20 cellular contexts compared by ENCODE assay signal in genomic region chr1:11529330-11529729, GRCh38. TPM values are rescaled to one million over a fixed set of nuclear protein-coding genes. Genes with fewer than 3 reads are reported as not detected.
DNase-seq lines count a peak whose midpoint lies in the region; FAIRE-seq and TF ChIP-seq lines count a peak whose summit lies in the region.
"Had no signal": no experiment of that assay in that cellular context is flagged by ENCODE, and none has a peak within 500 bp of the region (broad histone marks: within the 10 kb centered on the region; RNA-seq: fewer than 3 reads in every experiment).

No MANE protein-coding gene starts in this region.

- POLR2A ChIA-PET in activated CD4-positive, alpha-beta memory T cell treated with anti-CD3 and anti-CD28 coated beads for 36 hours (lab: Charles Lee): no interaction called here
- POLR2A ChIA-PET in activated CD4-positive, alpha-beta memory T cell treated with anti-CD3 and anti-CD28 coated beads, Interleukin-2, amount 10 ng/mL, durations not matched to agents 7 days and 5 days (lab: Charles Lee): no interaction called here
- POLR2A ChIA-PET in H1 (lab: Charles Lee; ENCODE audit: partially characterized antibody): no interaction called here
- POLR2A ChIA-PET in OCI-LY7 (lab: Charles Lee): no interaction called here

- peak; percentile 1 for DNase-seq in activated CD4-positive, alpha-beta memory T cell treated with anti-CD3 and anti-CD28 coated beads for 36 hours
- DNase-seq in activated CD4-positive, alpha-beta memory T cell treated with anti-CD3 and anti-CD28 coated beads, Interleukin-2, amount 10 ng/mL, durations not matched to agents 7 days and 5 days: no peak
- DNase-seq in H1 (ENCODE audit: low read depth in 1 of 2, low spot score in 2 of 2) (no peak), kidney (peak; percentile 69), spleen (peak; percentile 66), stomach (no peak), mammary epithelial cell (no peak), OCI-LY7 (ENCODE audit: low spot score) (no peak)
- DNase-seq: AML-193; CD4-positive, alpha-beta memory T cell; DMS153; DMS79; GDM1; HCEC 1CT had no signal

- H3K9ac ChIP-seq in H1 (replicated peaks in 1 of 4; ENCODE audit: extremely low read depth in 1 of 4, low read depth in 3 of 4, low read length in 3 of 4) (no peak overlapping the region), kidney (ENCODE audit: low read length in 2 of 2) (no peak overlapping the region), mammary epithelial cell (ENCODE audit: insufficient read depth, low read length) (no peak overlapping the region)

- intact Hi-C loops in activated CD4-positive, alpha-beta memory T cell treated with anti-CD3 and anti-CD28 coated beads for 36 hours (cut with micrococcal nuclease): no loop called here
- intact Hi-C loops in kidney (cut with DNase I) (no loop called here), spleen (cut with DNase I; ENCODE audit: low total_unique reads) (no loop called here), stomach (cut with DNase I; ENCODE audit: low total_unique reads) (no loop called here), mammary epithelial cell (cut with micrococcal nuclease) (no loop called here), OCI-LY7 (cut with micrococcal nuclease; ENCODE audit: unreplicated experiment) (no loop called here)

- H2AFZ ChIP-seq in H1 (ENCODE audit: low read length): no peak overlapping the region
- H2AFZ ChIP-seq in mammary epithelial cell (ENCODE audit: low read depth, low read length): no peak overlapping the region
- no peak overlapping the region for H2AFZ ChIP-seq in OCI-LY7 (ENCODE audit: low read length)

- H3K36me3 ChIP-seq in H1 (ENCODE audit: control insufficient read depth in 2 of 4, insufficient read depth in 4 of 4, low read length in 3 of 4) (no peaks in the 10 kb centered on the region), kidney (ENCODE audit: control insufficient read depth in 1 of 2, insufficient read depth in 2 of 2, low read length in 2 of 2) (no peaks in the 10 kb centered on the region), spleen (no peaks in the 10 kb centered on the region), stomach (no peaks in the 10 kb centered on the region), mammary epithelial cell (ENCODE audit: insufficient read depth, low read length) (no peaks in the 10 kb centered on the region), OCI-LY7 (ENCODE audit: insufficient read depth, low read length) (no peaks in the 10 kb centered on the region)

- TF ChIP-seq POLR2A in H1 (IDR thresholded peaks at IDR 0.05; ENCODE audit: control extremely low read depth in 1 of 2, low read depth in 2 of 2, low read length in 2 of 2) (no peak), spleen (IDR thresholded peaks at IDR 0.05) (no peak), stomach (IDR thresholded peaks at IDR 0.05) (no peak)

- H3K4me2 ChIP-seq in H1 (ENCODE audit: insufficient read depth in 1 of 2, low read depth in 2 of 2, low read length in 2 of 2) (no peak overlapping the region), mammary epithelial cell (ENCODE audit: insufficient read depth, low read depth, low read length) (no peak overlapping the region), OCI-LY7 (ENCODE audit: low read length) (no peak overlapping the region)
- H3K4me2 ChIP-seq: A549 had no signal

- H3K27me3 ChIP-seq in H1 (replicated peaks in 1 of 4; ENCODE audit: control insufficient read depth in 3 of 4, extremely low read depth in 1 of 4, insufficient read depth in 3 of 4, low read length in 3 of 4) (no peaks in the 10 kb centered on the region; a peak in 1 of 7 replicates), spleen (replicated peaks in 1 of 7) (no peaks in the 10 kb centered on the region), stomach (peaks cover 0 to 27% (median 0%) of the 10 kb centered on the region in 3 donors), mammary epithelial cell (ENCODE audit: insufficient read depth, low read length) (no peaks in the 10 kb centered on the region)

- no peak overlapping the region for H2BK15ac ChIP-seq in H1 (ENCODE audit: low read length)

- H2BK20ac ChIP-seq in H1 (ENCODE audit: low read length): no peak overlapping the region

- no peaks in the 10 kb centered on the region for H3K36me3 Mint-ChIP-seq in activated CD4-positive, alpha-beta memory T cell treated with anti-CD3 and anti-CD28 coated beads for 36 hours
- no peaks in the 10 kb centered on the region for H3K36me3 Mint-ChIP-seq in activated CD4-positive, alpha-beta memory T cell treated with anti-CD3 and anti-CD28 coated beads, Interleukin-2, amount 10 ng/mL, durations not matched to agents 7 days and 5 days (ENCODE audit: low read depth)
- H3K36me3 Mint-ChIP-seq: CD14-positive monocyte; CD4-positive, alpha-beta memory T cell had no signal

- dilution Hi-C loops in mammary epithelial cell (cut with HindIII; ENCODE audit: low sequenced_read_pairs): no loop called here

- H3K4me3 ChIP-seq in H1 (ENCODE audit: extremely low read depth in 1 of 4, insufficient read depth in 2 of 4, low read depth in 3 of 4, low read length in 4 of 4): no peak overlapping the region
- H3K4me3 ChIP-seq in kidney (ENCODE audit: low read length in 2 of 2): no peak overlapping the region
- H3K4me3 ChIP-seq in spleen: no peak overlapping the region
- H3K4me3 ChIP-seq in stomach: no peak overlapping the region
- no peak overlapping the region for H3K4me3 ChIP-seq in mammary epithelial cell (replicated peaks in 1 of 3; ENCODE audit: insufficient read depth in 1 of 3, low read depth in 2 of 3, low read length in 3 of 3)
- H3K4me3 ChIP-seq in OCI-LY7 (ENCODE audit: low read depth, low read length, poor library complexity, severe bottlenecking): no peak overlapping the region
- H3K4me3 ChIP-seq: A549 had no signal

- no peak overlapping the region for H4K91ac ChIP-seq in H1 (replicated peaks; ENCODE audit: insufficient read length, low read length)

- H3K27ac Mint-ChIP-seq in activated CD4-positive, alpha-beta memory T cell treated with anti-CD3 and anti-CD28 coated beads for 36 hours: no peak overlapping the region
- no peak overlapping the region for H3K27ac Mint-ChIP-seq in activated CD4-positive, alpha-beta memory T cell treated with anti-CD3 and anti-CD28 coated beads, Interleukin-2, amount 10 ng/mL, durations not matched to agents 7 days and 5 days
- H3K27ac Mint-ChIP-seq: CD14-positive monocyte; CD4-positive, alpha-beta memory T cell had no signal

- no peaks in the 10 kb centered on the region for H3K79me1 ChIP-seq in H1 (ENCODE audit: low read depth, low read length)

- no peak overlapping the region for H3K4me3 Mint-ChIP-seq in activated CD4-positive, alpha-beta memory T cell treated with anti-CD3 and anti-CD28 coated beads for 36 hours
- no peak overlapping the region for H3K4me3 Mint-ChIP-seq in activated CD4-positive, alpha-beta memory T cell treated with anti-CD3 and anti-CD28 coated beads, Interleukin-2, amount 10 ng/mL, durations not matched to agents 7 days and 5 days
- H3K4me3 Mint-ChIP-seq: CD14-positive monocyte; CD4-positive, alpha-beta memory T cell had no signal

- H2BK12ac ChIP-seq in H1 (ENCODE audit: low read depth, low read length): no peak overlapping the region

- no peak overlapping the region for H3K18ac ChIP-seq in H1 (ENCODE audit: extremely low read depth, low read length)

- no peaks in the 10 kb centered on the region for H3K9me2 ChIP-seq in OCI-LY7 (ENCODE audit: insufficient read depth, low read length)

- FAIRE-seq in H1 (lab: Jason Lieb, UNC) (no peak), kidney (lab: Jason Lieb, UNC) (no peak)
- FAIRE-seq: A549, GM12892, GM18507 had no signal

- TF ChIP-seq EP300 in H1 (IDR thresholded peaks at IDR 0.05; ENCODE audit: borderline replicate concordance in 1 of 2, low read depth in 2 of 2, low read length in 2 of 2): no peak
- no peak for TF ChIP-seq EP300 in stomach (IDR thresholded peaks at IDR 0.05)

- H3K4me1 ChIP-seq in H1 (replicated peaks in 1 of 4; ENCODE audit: control insufficient read depth in 3 of 4, insufficient read depth in 4 of 4, low read length in 3 of 4): peaks cover 0 to 3% (median 0%) of the 10 kb centered on the region in 4 experiments; a peak in 3 of 7 replicates
- no peaks in the 10 kb centered on the region for H3K4me1 ChIP-seq in kidney (ENCODE audit: control insufficient read depth in 1 of 2, insufficient read depth in 1 of 2, low read depth in 1 of 2, low read length in 2 of 2)
- H3K4me1 ChIP-seq in spleen: no peaks in the 10 kb centered on the region
- no peaks in the 10 kb centered on the region for H3K4me1 ChIP-seq in stomach
- peaks cover 12% of the 10 kb centered on the region for H3K4me1 ChIP-seq in mammary epithelial cell (ENCODE audit: insufficient read depth, low read length)
- H3K4me1 ChIP-seq in OCI-LY7 (ENCODE audit: insufficient read depth, low read length, poor library complexity, severe bottlenecking): no peaks in the 10 kb centered on the region
- H3K4me1 ChIP-seq: A549 had no signal

- in situ Hi-C loops in mammary epithelial cell (cut with MboI; ENCODE audit: low sequenced_read_pairs in 2 of 2): no loop called here

- TF ChIP-seq CTCF in H1 (IDR thresholded peaks at IDR 0.05; ENCODE audit: control extremely low read depth in 1 of 3, insufficient read depth in 1 of 3, low read depth in 1 of 3, low read length in 3 of 3) (no peak), kidney (IDR thresholded peaks at IDR 0.05; ENCODE audit: borderline replicate concordance, extremely low read depth, insufficient read depth) (no peak), spleen (IDR thresholded peaks at IDR 0.05 in 8 of 11, conservative IDR thresholded peaks at IDR 0.05 in 3 of 11) (no peak), stomach (IDR thresholded peaks at IDR 0.05) (no peak), mammary epithelial cell (conservative IDR thresholded peaks at IDR 0.05 in 1 of 2, IDR thresholded peaks at IDR 0.05 in 1 of 2; ENCODE audit: extremely low read depth in 1 of 2, insufficient read depth in 1 of 2, low read depth in 1 of 2, low read length in 2 of 2) (no peak), OCI-LY7 (conservative IDR thresholded peaks at IDR 0.05; ENCODE audit: low read length) (no peak)

- no peak for TF ChIP-seq RAD21 in H1 (IDR thresholded peaks at IDR 0.05 in 1 of 2, conservative IDR thresholded peaks at IDR 0.05 in 1 of 2; ENCODE audit: low read depth in 2 of 2, low read length in 2 of 2)

- no peaks in the 10 kb centered on the region for H3K9me3 Mint-ChIP-seq in activated CD4-positive, alpha-beta memory T cell treated with anti-CD3 and anti-CD28 coated beads for 36 hours
- H3K9me3 Mint-ChIP-seq in activated CD4-positive, alpha-beta memory T cell treated with anti-CD3 and anti-CD28 coated beads, Interleukin-2, amount 10 ng/mL, durations not matched to agents 7 days and 5 days: no peaks in the 10 kb centered on the region
- H3K9me3 Mint-ChIP-seq: CD14-positive monocyte; CD4-positive, alpha-beta memory T cell had no signal

- WGBS in H1 (ENCODE audit: extremely low coverage in 1 of 2, insufficient coverage in 1 of 2, insufficient read length in 1 of 2, insufficient replicate concordance in 2 of 2, low coverage in 1 of 2, low lambda C conversion rate in 2 of 2, missing lambda C conversion rate in 1 of 2), 2 experiments: 85% methylated on average over 10 of the region's 10 CpGs; no CpG with 5 or more reads in 1 of the 2 experiments
- WGBS in spleen, 5 donors: 86 to 90% (median 89%) methylated on average over 10 of the region's 10 CpGs
- 78 to 90% (median 88%) methylated on average over 8 to 10 of the region's 10 CpGs for WGBS in stomach, 5 donors
- WGBS in mammary epithelial cell (ENCODE audit: low coverage, missing lambda C conversion rate): 70% methylated on average over 10 of the region's 10 CpGs

- no peak overlapping the region for H3K23ac ChIP-seq in H1 (ENCODE audit: insufficient read length)

- H3K56ac ChIP-seq in H1 (replicated peaks; ENCODE audit: insufficient read length, low read depth, low read length): no peak overlapping the region

- no peaks in the 10 kb centered on the region for H3K27me3 Mint-ChIP-seq in activated CD4-positive, alpha-beta memory T cell treated with anti-CD3 and anti-CD28 coated beads for 36 hours
- H3K27me3 Mint-ChIP-seq in activated CD4-positive, alpha-beta memory T cell treated with anti-CD3 and anti-CD28 coated beads, Interleukin-2, amount 10 ng/mL, durations not matched to agents 7 days and 5 days: no peaks in the 10 kb centered on the region
- H3K27me3 Mint-ChIP-seq: CD4-positive, alpha-beta memory T cell had no signal

- no peak overlapping the region for H2BK5ac ChIP-seq in H1 (ENCODE audit: low read depth, low read length)

- no peak overlapping the region for H2AK5ac ChIP-seq in H1 (ENCODE audit: low read depth, low read length)

- BruUV-seq in mammary epithelial cell (replicated peaks; lab: Mats Ljungman, UMichigan) (no TSS peak), OCI-LY7 (replicated peaks; lab: Mats Ljungman, UMichigan) (no TSS peak)

- H4K20me1 ChIP-seq in H1 (replicated peaks in 1 of 2; ENCODE audit: control insufficient read depth in 1 of 2, insufficient read depth in 2 of 2, low read length in 2 of 2) (no peaks in the 10 kb centered on the region), mammary epithelial cell (ENCODE audit: insufficient read depth, low read length) (no peaks in the 10 kb centered on the region), OCI-LY7 (ENCODE audit: insufficient read depth, low read length) (no peaks in the 10 kb centered on the region)

- CTCF ChIA-PET in activated CD4-positive, alpha-beta memory T cell treated with anti-CD3 and anti-CD28 coated beads for 36 hours (lab: Charles Lee): no interaction called here
- CTCF ChIA-PET in activated CD4-positive, alpha-beta memory T cell treated with anti-CD3 and anti-CD28 coated beads, Interleukin-2, amount 10 ng/mL, durations not matched to agents 7 days and 5 days (lab: Charles Lee): no interaction called here
- CTCF ChIA-PET in H1 (lab: Charles Lee; ENCODE audit: partially characterized antibody): interaction anchor here (1.0 to 1.6 kb wide), 8 partner anchors 13 to 190 kb away, joined by 3 to 6 read pairs (median 4); no protein-coding TSS in a partner anchor
- CTCF ChIA-PET in mammary epithelial cell (lab: Charles Lee; ENCODE audit: low non-redundant PET): no interaction called here
- CTCF ChIA-PET in OCI-LY7 (lab: Charles Lee; ENCODE audit: unreplicated experiment): no interaction called here

- H3K27ac ChIP-seq in H1 (ENCODE audit: low read depth, low read length): no peak overlapping the region
- H3K27ac ChIP-seq in kidney (ENCODE audit: low read depth in 2 of 2, low read length in 2 of 2): no peak overlapping the region
- H3K27ac ChIP-seq in spleen: no peak overlapping the region
- no peak overlapping the region for H3K27ac ChIP-seq in stomach
- no peak overlapping the region for H3K27ac ChIP-seq in mammary epithelial cell (ENCODE audit: insufficient read depth, low read depth, low read length)
- no peak overlapping the region for H3K27ac ChIP-seq in OCI-LY7 (ENCODE audit: low read depth, low read length, poor library complexity, severe bottlenecking)
- H3K27ac ChIP-seq: 22Rv1, A549, HL-60 had no signal

- H3K9me3 ChIP-seq in H1 (ENCODE audit: insufficient read depth in 2 of 2, low read depth in 1 of 2, low read length in 1 of 2) (no peaks in the 10 kb centered on the region), kidney (ENCODE audit: control insufficient read depth in 1 of 2, low read length in 2 of 2) (no peaks in the 10 kb centered on the region), spleen (no peaks in the 10 kb centered on the region), stomach (no peaks in the 10 kb centered on the region), mammary epithelial cell (replicated peaks; ENCODE audit: insufficient read depth, low read length) (no peaks in the 10 kb centered on the region), OCI-LY7 (ENCODE audit: low read length) (no peaks in the 10 kb centered on the region)
- H3K9me3 ChIP-seq: A549 had no signal

- no peak overlapping the region for H2BK120ac ChIP-seq in H1 (replicated peaks; ENCODE audit: low read depth, low read length)

- no peaks in the 10 kb centered on the region for H3K4me1 Mint-ChIP-seq in activated CD4-positive, alpha-beta memory T cell treated with anti-CD3 and anti-CD28 coated beads for 36 hours (ENCODE audit: low read depth)
- H3K4me1 Mint-ChIP-seq in activated CD4-positive, alpha-beta memory T cell treated with anti-CD3 and anti-CD28 coated beads, Interleukin-2, amount 10 ng/mL, durations not matched to agents 7 days and 5 days: no peaks in the 10 kb centered on the region
- H3K4me1 Mint-ChIP-seq: CD14-positive monocyte; CD4-positive, alpha-beta memory T cell had no signal

- H4K8ac ChIP-seq in H1 (ENCODE audit: extremely low read depth, insufficient read depth, low read length): peak overlapping the region; percentile 2; the same call in 1 of the 2 replicates

- H3K79me2 ChIP-seq in H1 (ENCODE audit: control insufficient read depth in 1 of 2, insufficient read depth in 2 of 2, low read length in 2 of 2) (no peaks in the 10 kb centered on the region), mammary epithelial cell (ENCODE audit: insufficient read depth, low read length) (no peaks in the 10 kb centered on the region), OCI-LY7 (ENCODE audit: insufficient read depth, low read depth, low read length) (no peaks in the 10 kb centered on the region)

- no peak overlapping the region for H4K5ac ChIP-seq in H1 (ENCODE audit: insufficient read length, low read depth, low read length)

- no peak overlapping the region for H3K4ac ChIP-seq in H1 (replicated peaks; ENCODE audit: insufficient read length, low read depth, low read length)

- no peak overlapping the region for H3K14ac ChIP-seq in H1 (ENCODE audit: insufficient read length)

- no peaks in the 10 kb centered on the region for H3K23me2 ChIP-seq in H1 (ENCODE audit: low read depth, low read length)

RNA-seq across cellular contexts. Expression of gene DISP3, which starts 50.4 kb away (rescaled TPM):
- total RNA-seq in activated CD4-positive, alpha-beta memory T cell treated with anti-CD3 and anti-CD28 coated beads for 36 hours: under 1 TPM; 0.07 to 0.21 TPM
- total RNA-seq in activated CD4-positive, alpha-beta memory T cell treated with anti-CD3 and anti-CD28 coated beads, Interleukin-2, amount 10 ng/mL, durations not matched to agents 7 days and 5 days: under 1 TPM; 0.18 to 0.38 TPM
- total RNA-seq in H1 (2021; fragmentation: NEBNext Ultra II Directional; extraction: Animal tissue kit (Norgen Biotek cat#: 25700)): 4.6 and 5.3 TPM in 2 replicates
- polyA plus RNA-seq in H1 (2011; rRNA removed): 3.4 and 4.3 TPM in 2 replicates
- 2.5 TPM for polyA plus RNA-seq in H1 (2011; cell fraction: cytosol; rRNA removed)
- polyA plus RNA-seq in H1 (2011; cell fraction: nucleus; rRNA removed): 10.2 TPM
- polyA plus RNA-seq in H1 (2012, experiment 1 of 2): 1.4 to 4.2 TPM (median 3.9 TPM) in 4 replicates
- 2.9 TPM for polyA plus RNA-seq in H1 (2012, experiment 2 of 2)
- polyA plus RNA-seq in H1 (2013, experiment 1 of 2): 3.8 TPM
- polyA plus RNA-seq in H1 (2013, experiment 2 of 2): 2.9 TPM
- 3.5 and 4.4 TPM in 2 replicates for polyA minus RNA-seq in H1 (2011; rRNA and poly(A)+ RNA removed)
- 3.3 TPM for polyA minus RNA-seq in H1 (2011; cell fraction: cytosol; rRNA and poly(A)+ RNA removed)
- polyA minus RNA-seq in H1 (2011; cell fraction: nucleus; rRNA and poly(A)+ RNA removed): 10.2 TPM
- total RNA-seq in kidney: 0.19 TPM
- not detected for polyA plus RNA-seq in kidney (ENCODE audit: insufficient read depth, low read depth, low replicate concordance)
- under 1 TPM; 0.32 to 0.69 (median 0.52) TPM for total RNA-seq in spleen
- polyA plus RNA-seq in spleen: under 1 TPM; 0.06 to 0.35 (median 0.26) TPM
- under 1 TPM in 1 of 5 donors, not detected in 4; 0.45 TPM for total RNA-seq in stomach
- under 1 TPM in 1 of 3 donors, not detected in 2; 0.08 TPM for polyA plus RNA-seq in stomach
- total RNA-seq in mammary epithelial cell: under 1 TPM; under 0.01 to 0.14 TPM
- 0.01 TPM for polyA plus RNA-seq in mammary epithelial cell
- not detected for polyA minus RNA-seq in mammary epithelial cell
- total RNA-seq in OCI-LY7 (2014; rRNA removed; shearing (Covaris generic)): 0.13 and 1.7 TPM in 2 replicates
- total RNA-seq in OCI-LY7 (2022): 0.37 and 0.97 TPM in 2 replicates
- polyA plus RNA-seq: CD14-positive monocyte had no signal

Comparison
In these comparisons a context has a peak if more than half of its experiments do, and no peak if none do; other contexts are left out.
1. DNase-seq: peak in activated CD4-positive, alpha-beta memory T cell treated with anti-CD3 and anti-CD28 coated beads for 36 hours (single experiment), kidney (single experiment) and spleen (single experiment); none in activated CD4-positive, alpha-beta memory T cell treated with anti-CD3 and anti-CD28 coated beads, Interleukin-2, amount 10 ng/mL, durations not matched to agents 7 days and 5 days (single experiment), H1 (0 of 2), stomach (single experiment), mammary epithelial cell (single experiment) and OCI-LY7 (single experiment).